8 cellular contexts compared by ENCODE assay signal in the genomic region with DNA sequence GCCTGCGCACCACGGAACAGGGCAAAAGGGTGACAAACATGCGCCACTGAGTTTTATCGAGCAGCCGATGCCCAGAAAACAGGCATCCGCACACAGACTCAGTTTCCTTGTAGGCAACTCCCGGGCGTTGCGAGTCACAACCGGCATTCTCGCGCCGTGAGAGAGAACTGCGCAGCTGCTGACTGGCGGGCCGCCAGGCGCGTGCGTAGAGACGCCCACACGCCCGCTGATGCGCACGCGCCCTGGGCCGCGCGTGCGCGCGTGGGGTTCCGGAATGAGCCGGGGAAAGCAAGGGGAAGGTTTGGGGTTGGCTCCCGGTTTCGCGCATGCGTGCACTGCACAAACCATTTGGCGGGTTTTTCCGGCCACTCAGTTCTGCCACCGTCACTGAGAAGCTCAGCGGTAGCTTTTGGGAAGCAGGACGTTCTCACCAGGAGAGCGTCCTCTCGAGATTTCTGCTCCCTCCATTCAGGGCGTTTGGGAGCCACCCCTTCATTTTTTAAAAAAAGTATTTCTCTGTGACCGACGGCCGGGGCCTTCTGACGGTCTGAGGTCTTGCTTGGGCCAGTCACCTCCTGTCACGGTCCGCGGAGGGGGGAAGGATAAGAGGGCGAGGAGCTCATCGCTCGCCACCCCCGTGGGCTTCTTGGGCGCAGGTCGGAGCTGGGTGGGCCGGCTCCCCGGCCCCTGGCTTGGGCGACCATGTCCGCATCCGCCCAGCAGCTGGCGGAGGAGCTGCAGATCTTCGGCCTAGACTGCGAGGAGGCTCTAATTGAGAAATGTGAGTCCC. TPM values are rescaled to one million over a fixed set of nuclear protein-coding genes. Genes with fewer than 3 reads are reported as not detected.
DNase-seq lines count a peak whose midpoint lies in the region; ATAC-seq and TF ChIP-seq lines count a peak whose summit lies in the region.

A gene with protein sequence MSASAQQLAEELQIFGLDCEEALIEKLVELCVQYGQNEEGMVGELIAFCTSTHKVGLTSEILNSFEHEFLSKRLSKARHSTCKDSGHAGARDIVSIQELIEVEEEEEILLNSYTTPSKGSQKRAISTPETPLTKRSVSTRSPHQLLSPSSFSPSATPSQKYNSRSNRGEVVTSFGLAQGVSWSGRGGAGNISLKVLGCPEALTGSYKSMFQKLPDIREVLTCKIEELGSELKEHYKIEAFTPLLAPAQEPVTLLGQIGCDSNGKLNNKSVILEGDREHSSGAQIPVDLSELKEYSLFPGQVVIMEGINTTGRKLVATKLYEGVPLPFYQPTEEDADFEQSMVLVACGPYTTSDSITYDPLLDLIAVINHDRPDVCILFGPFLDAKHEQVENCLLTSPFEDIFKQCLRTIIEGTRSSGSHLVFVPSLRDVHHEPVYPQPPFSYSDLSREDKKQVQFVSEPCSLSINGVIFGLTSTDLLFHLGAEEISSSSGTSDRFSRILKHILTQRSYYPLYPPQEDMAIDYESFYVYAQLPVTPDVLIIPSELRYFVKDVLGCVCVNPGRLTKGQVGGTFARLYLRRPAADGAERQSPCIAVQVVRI (plus strand): TSS at position 372 of the 790 bp plus-strand sequence. CDS start 331 bp downstream, at position 703.

- H3K27ac ChIP-seq in CD4-positive, CD25-positive, alpha-beta regulatory T cell (ENCODE audit: insufficient read depth, low read length, poor library complexity, severe bottlenecking): peak within 1 kb of the TSS; percentile 94
- H3K27ac ChIP-seq in dorsolateral prefrontal cortex: peak within 1 kb of the TSS; percentile 68 to 99 (median 92)

- no peaks in the 10 kb centered on the region for H3K27me3 ChIP-seq in CD4-positive, CD25-positive, alpha-beta regulatory T cell (ENCODE audit: control insufficient read depth, insufficient read depth, low read length)
- no peaks in the 10 kb centered on the region for H3K27me3 ChIP-seq in dorsolateral prefrontal cortex

- H3K4me1 Mint-ChIP-seq in CD4-positive, CD25-positive, alpha-beta regulatory T cell: peaks cover 20 to 51% (median 24%) of the 10 kb centered on the region in 4 donors
- peaks cover 36% of the 10 kb centered on the region for H3K4me1 Mint-ChIP-seq in activated CD4-positive, alpha-beta memory T cell treated with anti-CD3 and anti-CD28 coated beads for 36 hours (ENCODE audit: low read depth)

- peaks cover 5% of the 10 kb centered on the region for H3K27me3 Mint-ChIP-seq in CD4-positive, CD25-positive, alpha-beta regulatory T cell
- H3K27me3 Mint-ChIP-seq in activated CD4-positive, alpha-beta memory T cell treated with anti-CD3 and anti-CD28 coated beads for 36 hours: no peaks in the 10 kb centered on the region

- peak within 1 kb of the TSS; percentile 94 to 98 (median 96) for H3K27ac Mint-ChIP-seq in CD4-positive, CD25-positive, alpha-beta regulatory T cell
- H3K27ac Mint-ChIP-seq in activated CD4-positive, alpha-beta memory T cell treated with anti-CD3 and anti-CD28 coated beads for 36 hours: peak within 1 kb of the TSS; percentile 94

- peak within 1 kb of the TSS; percentile 92 for H3K4me3 ChIP-seq in CD4-positive, CD25-positive, alpha-beta regulatory T cell (ENCODE audit: low read depth, low read length)
- peak within 1 kb of the TSS; percentile 52 to 98 (median 82) for H3K4me3 ChIP-seq in dorsolateral prefrontal cortex
- peak within 1 kb of the TSS; percentile 46 for H3K4me3 ChIP-seq in lower leg skin (ENCODE audit: low read depth, poor library complexity, severe bottlenecking)

- H3K4me1 ChIP-seq in CD4-positive, CD25-positive, alpha-beta regulatory T cell (ENCODE audit: control insufficient read depth, insufficient read depth, low read length, poor library complexity, severe bottlenecking): peaks cover 21% of the 10 kb centered on the region

- 0% methylated on average over 60 to 66 of the region's 66 CpGs for WGBS in lower leg skin, 2 donors

- peaks cover 4% of the 10 kb centered on the region for H3K36me3 ChIP-seq in CD4-positive, CD25-positive, alpha-beta regulatory T cell (ENCODE audit: control insufficient read depth, insufficient read depth, low read length)

- TF ChIP-seq CTCF in dorsolateral prefrontal cortex (IDR thresholded peaks at IDR 0.05 in 54 of 56, conservative IDR thresholded peaks at IDR 0.05 in 2 of 56; ENCODE audit: low read depth in 1 of 56, partially characterized antibody in 56 of 56): peak in 24 of 56 donors; percentile 0 to 52 (median 22)
- TF ChIP-seq CTCF in lower leg skin (IDR thresholded peaks at IDR 0.05): no peak

- TF ChIP-seq POLR2A in lower leg skin (IDR thresholded peaks at IDR 0.05): peak in 1 of 2 donors; percentile 76

- no peaks in the 10 kb centered on the region for H3K36me3 Mint-ChIP-seq in CD4-positive, CD25-positive, alpha-beta regulatory T cell
- H3K36me3 Mint-ChIP-seq in activated CD4-positive, alpha-beta memory T cell treated with anti-CD3 and anti-CD28 coated beads for 36 hours: peaks cover 34% of the 10 kb centered on the region

- CTCF ChIA-PET in activated CD4-positive, alpha-beta memory T cell treated with anti-CD3 and anti-CD28 coated beads for 36 hours (lab: Charles Lee): interaction anchor here (0.8 to 2.6 kb wide), 14 partner anchors 11 to 247 kb away, joined by 3 to 22 read pairs (median 6); a partner anchor contains a TSS

- intact Hi-C loops in activated CD4-positive, alpha-beta memory T cell treated with anti-CD3 and anti-CD28 coated beads for 36 hours (cut with micrococcal nuclease): loop anchor here (1.0 to 10.0 kb wide), 4 partner anchors 73 to 253 kb away; a partner anchor contains a TSS
- intact Hi-C loops in dorsolateral prefrontal cortex (cut with DNase I) (loop anchor here in 1 of 2 donors (5.0 kb wide), 1 partner anchor 61 kb away; no protein-coding TSS in a partner anchor), lower leg skin (cut with DNase I; ENCODE audit: low total_unique reads) (no loop called here)

- POLR2A ChIA-PET in activated CD4-positive, alpha-beta memory T cell treated with anti-CD3 and anti-CD28 coated beads for 36 hours (lab: Charles Lee): interaction anchor here (0.9 to 2.2 kb wide), 19 partner anchors 9 to 628 kb away, joined by 3 to 23 read pairs (median 4); a partner anchor contains a TSS

- H3K9me3 Mint-ChIP-seq in CD4-positive, CD25-positive, alpha-beta regulatory T cell: peaks cover 0 to 2% (median 0%) of the 10 kb centered on the region in 7 donors
- no peaks in the 10 kb centered on the region for H3K9me3 Mint-ChIP-seq in activated CD4-positive, alpha-beta memory T cell treated with anti-CD3 and anti-CD28 coated beads for 36 hours

- H3K9me3 ChIP-seq in CD4-positive, CD25-positive, alpha-beta regulatory T cell (ENCODE audit: control insufficient read depth in 2 of 2, low read length in 2 of 2): no peaks in the 10 kb centered on the region

- peak; percentile 81 to 84 for ATAC-seq in CD4-positive, CD25-positive, alpha-beta regulatory T cell (ENCODE audit: low read depth in 2 of 2)
- ATAC-seq in GM19452 (IDR thresholded peaks at IDR 0.05; ENCODE audit: unreplicated experiment): peak; percentile 70

- peak; percentile 93 to 97 (median 96) for DNase-seq in CD4-positive, CD25-positive, alpha-beta regulatory T cell
- DNase-seq in HK-2 (ENCODE audit: unreplicated experiment): peak; percentile 91
- peak; percentile 76 for DNase-seq in NCI-H82 treated with DMSO at 0.1 percent for 48 hours (lab: John Stamatoyannopoulos, UW; ENCODE audit: unreplicated experiment)
- peak; percentile 98 for DNase-seq in activated CD4-positive, alpha-beta memory T cell treated with anti-CD3 and anti-CD28 coated beads for 36 hours
- peak; percentile 79 to 93 (median 89) for DNase-seq in dorsolateral prefrontal cortex
- peak; percentile 91 to 98 for DNase-seq in lower leg skin (ENCODE audit: low spot score in 2 of 2)
- peak; percentile 95 to 96 for DNase-seq in stimulated activated CD4-positive, alpha-beta T cell treated with anti-CD3 and anti-CD28 coated beads, Interleukin-4, amount 100 ng/mL, for 4 hours

- H3K4me3 Mint-ChIP-seq in CD4-positive, CD25-positive, alpha-beta regulatory T cell: peak within 1 kb of the TSS; percentile 95 to 98 (median 95)
- peak within 1 kb of the TSS; percentile 94 for H3K4me3 Mint-ChIP-seq in activated CD4-positive, alpha-beta memory T cell treated with anti-CD3 and anti-CD28 coated beads for 36 hours

RNA-seq across cellular contexts. Expression of the gene that starts here (rescaled TPM):
- 25.7 TPM for total RNA-seq in CD4-positive, CD25-positive, alpha-beta regulatory T cell
- polyA plus RNA-seq in CD4-positive, CD25-positive, alpha-beta regulatory T cell: 10 to 100 TPM in 3 of 4 donors, 1 to 10 TPM in 1; 8.3 to 13.4 (median 12.8) TPM
- total RNA-seq in activated CD4-positive, alpha-beta memory T cell treated with anti-CD3 and anti-CD28 coated beads for 36 hours: 10 to 100 TPM; 62.9 to 66.9 TPM
- total RNA-seq in dorsolateral prefrontal cortex (10 to 100 TPM in 36 of 120 experiments, 1 to 10 TPM in 84; 4.5 to 16.1 (median 8.9) TPM), lower leg skin (10 to 100 TPM in 1 of 4 donors, 1 to 10 TPM in 3; 6.7 to 11.2 (median 7.6) TPM)

Comparison
In these comparisons a context has a peak if more than half of its experiments do, and no peak if none do; other contexts are left out.
1. Peak in every context shown above with its lines: DNase-seq, ATAC-seq, H3K4me3 ChIP-seq and H3K27ac ChIP-seq.